Comparison of ENCODE assay signal across 18 cellular contexts in genomic region chr6:115441671-115442070, GRCh38.
"Had no signal": no experiment of that assay in that cellular context is flagged by ENCODE, and none has a peak within 500 bp of the region (broad histone marks: within the 10 kb centered on the region; RNA-seq: fewer than 3 reads in every experiment).

No MANE protein-coding gene starts in this region.

- H3K27me3 ChIP-seq: adrenal gland, cardiac muscle cell, gastrocnemius medialis, heart right ventricle, neural progenitor cell, sigmoid colon, thyroid gland had no signal

- H3K27ac ChIP-seq: adrenal gland, cardiac muscle cell, gastrocnemius medialis, heart right ventricle, sigmoid colon, thyroid gland had no signal

- H3K36me3 ChIP-seq: adrenal gland, cardiac muscle cell, gastrocnemius medialis, heart right ventricle, neural progenitor cell, sigmoid colon, thyroid gland had no signal

- H3K4me1 ChIP-seq: adrenal gland, gastrocnemius medialis, heart right ventricle, neural progenitor cell, sigmoid colon, thyroid gland had no signal

- H3K9me3 ChIP-seq: adrenal gland, gastrocnemius medialis, sigmoid colon, thyroid gland had no signal

- H2AFZ ChIP-seq: neural progenitor cell had no signal

- DNase-seq: activated CD4-positive, alpha-beta memory T cell treated with anti-CD3 and anti-CD28 coated beads for 36 hours; activated CD4-positive, alpha-beta T cell treated with anti-CD3 and anti-CD28 coated beads for 36 hours; activated CD8-positive, alpha-beta memory T cell treated with anti-CD3 and anti-CD28 coated beads, Interleukin-2, amount 10 ng/mL, durations not matched to agents 7 days and 5 days; activated naive CD4-positive, alpha-beta T cell treated with anti-CD3 and anti-CD28 coated beads, Interleukin-2, amount 10 ng/mL, durations not matched to agents 7 days and 5 days; activated T-cell treated with anti-CD3 and anti-CD28 coated beads, Interleukin-2, amount 50 U/mL, for 24 hours; adrenal gland; gastrocnemius medialis; heart right ventricle; left cardiac atrium; midbrain; naive B cell; sigmoid colon; T-helper 17 cell; thyroid gland had no signal

- H3K4me2 ChIP-seq: neural progenitor cell had no signal

- ATAC-seq: activated CD4-positive, alpha-beta T cell treated with anti-CD3 and anti-CD28 coated beads for 36 hours; activated CD8-positive, alpha-beta memory T cell treated with anti-CD3 and anti-CD28 coated beads, Interleukin-2, amount 10 ng/mL, durations not matched to agents 7 days and 5 days; gastrocnemius medialis; heart right ventricle; left cardiac atrium; stimulated activated memory B cell treated with anti-CD40 and anti-IgM and Interleukin-4, amounts not matched to agents 10 μg/mL and 1 μg/mL and 100 μg/mL, for 72 hours; T-helper 17 cell had no signal

- H3K4me3 ChIP-seq: adrenal gland, cardiac muscle cell, gastrocnemius medialis, heart right ventricle, lung, neural progenitor cell, sigmoid colon, thyroid gland had no signal

- H3K9ac ChIP-seq: neural progenitor cell had no signal
